In genomic region chr13:40770609-40770933, GRCh38 we compare ENCODE assay signal across 8 cellular contexts. TPM values are rescaled to one million over a fixed set of nuclear protein-coding genes. Genes with fewer than 3 reads are reported as not detected.
DNase-seq lines count a peak whose midpoint lies in the region; ATAC-seq and TF ChIP-seq lines count a peak whose summit lies in the region.

No MANE protein-coding gene starts in this region.

- H3K9ac ChIP-seq in stomach smooth muscle (ENCODE audit: low read length in 2 of 2), result peak overlapping the region; percentile 97 to 98

- H3K9me3 Mint-ChIP-seq in T-helper 1 cell treated with Interleukin-12 subunit alpha and Interleukin-12 subunit beta and Interleukin-4 antibody, amounts not matched to agents 30 μg/mL and 1 μg/mL, for 36 hours, result no peaks in the 10 kb centered on the region
- no peaks in the 10 kb centered on the region for H3K9me3 Mint-ChIP-seq in activated naive CD8-positive, alpha-beta T cell treated with anti-CD3 and anti-CD28 coated beads, Interleukin-2, amount 50 U/mL, for 24 hours

- H3K27me3 Mint-ChIP-seq in T-helper 1 cell treated with Interleukin-12 subunit alpha and Interleukin-12 subunit beta and Interleukin-4 antibody, amounts not matched to agents 30 μg/mL and 1 μg/mL, for 36 hours (ENCODE audit: low read depth), result no peaks in the 10 kb centered on the region
- no peaks in the 10 kb centered on the region for H3K27me3 Mint-ChIP-seq in activated naive CD8-positive, alpha-beta T cell treated with anti-CD3 and anti-CD28 coated beads, Interleukin-2, amount 50 U/mL, for 24 hours

- peak overlapping the region; percentile 97 for H3K4me3 Mint-ChIP-seq in T-helper 1 cell treated with Interleukin-12 subunit alpha and Interleukin-12 subunit beta and Interleukin-4 antibody, amounts not matched to agents 30 μg/mL and 1 μg/mL, for 36 hours
- peak overlapping the region; percentile 99 for H3K4me3 Mint-ChIP-seq in activated naive CD8-positive, alpha-beta T cell treated with anti-CD3 and anti-CD28 coated beads, Interleukin-2, amount 50 U/mL, for 24 hours

- peaks cover 1% of the 10 kb centered on the region for H3K36me3 Mint-ChIP-seq in T-helper 1 cell treated with Interleukin-12 subunit alpha and Interleukin-12 subunit beta and Interleukin-4 antibody, amounts not matched to agents 30 μg/mL and 1 μg/mL, for 36 hours (ENCODE audit: low read depth)
- H3K36me3 Mint-ChIP-seq in activated naive CD8-positive, alpha-beta T cell treated with anti-CD3 and anti-CD28 coated beads, Interleukin-2, amount 50 U/mL, for 24 hours (ENCODE audit: low read depth), result peaks cover 7% of the 10 kb centered on the region

- H3K27ac Mint-ChIP-seq in T-helper 1 cell treated with Interleukin-12 subunit alpha and Interleukin-12 subunit beta and Interleukin-4 antibody, amounts not matched to agents 30 μg/mL and 1 μg/mL, for 36 hours, result peak overlapping the region; percentile 97
- H3K27ac Mint-ChIP-seq in activated naive CD8-positive, alpha-beta T cell treated with anti-CD3 and anti-CD28 coated beads, Interleukin-2, amount 50 U/mL, for 24 hours, result peak overlapping the region; percentile 96

- no peaks in the 10 kb centered on the region for H3K27me3 ChIP-seq in kidney epithelial cell (ENCODE audit: control insufficient read depth, insufficient read depth, low read length)
- no peaks in the 10 kb centered on the region for H3K27me3 ChIP-seq in stomach smooth muscle (ENCODE audit: control insufficient read depth in 1 of 2, insufficient read depth in 2 of 2, low read length in 2 of 2)

- no peak for TF ChIP-seq CTCF in kidney epithelial cell (IDR thresholded peaks at IDR 0.05; ENCODE audit: insufficient read depth, low read length, poor library complexity, severe bottlenecking)

- H3K36me3 ChIP-seq in kidney epithelial cell (ENCODE audit: control insufficient read depth, insufficient read depth, low read length) (no peaks in the 10 kb centered on the region), stomach smooth muscle (ENCODE audit: control insufficient read depth in 2 of 2, insufficient read depth in 2 of 2, low read length in 2 of 2) (no peaks in the 10 kb centered on the region)

- no peaks in the 10 kb centered on the region for H3K9me3 ChIP-seq in stomach smooth muscle (ENCODE audit: control insufficient read depth in 2 of 2, low read length in 2 of 2)

- peaks cover 26% of the 10 kb centered on the region for H3K4me1 Mint-ChIP-seq in T-helper 1 cell treated with Interleukin-12 subunit alpha and Interleukin-12 subunit beta and Interleukin-4 antibody, amounts not matched to agents 30 μg/mL and 1 μg/mL, for 36 hours (ENCODE audit: low read depth)
- H3K4me1 Mint-ChIP-seq in activated naive CD8-positive, alpha-beta T cell treated with anti-CD3 and anti-CD28 coated beads, Interleukin-2, amount 50 U/mL, for 24 hours, result peaks cover 45% of the 10 kb centered on the region

- no peak for ATAC-seq in activated naive CD8-positive, alpha-beta T cell treated with anti-CD3 and anti-CD28 coated beads, Interleukin-2, amount 50 U/mL, for 24 hours
- ATAC-seq in activated CD4-positive, CD25-positive, alpha-beta regulatory T cell treated with anti-CD3 and anti-CD28 coated beads, Interleukin-2, amount 50 U/mL, for 24 hours, result no peak
- ATAC-seq in HG03521 (IDR thresholded peaks at IDR 0.05; ENCODE audit: unreplicated experiment) (no peak), GM18909 (IDR thresholded peaks at IDR 0.05; ENCODE audit: poor library complexity, unreplicated experiment) (no peak)

- DNase-seq in T-helper 1 cell, result no peak
- no peak for DNase-seq in activated naive CD8-positive, alpha-beta T cell treated with anti-CD3 and anti-CD28 coated beads, Interleukin-2, amount 50 U/mL, for 24 hours
- no peak for DNase-seq in kidney epithelial cell (ENCODE audit: low read depth)

- H3K27ac ChIP-seq in stomach smooth muscle (ENCODE audit: low read length), result peak overlapping the region; percentile 82

- peak overlapping the region; percentile 99 for H3K4me3 ChIP-seq in kidney epithelial cell (ENCODE audit: low read depth, low read length)
- H3K4me3 ChIP-seq in stomach smooth muscle (ENCODE audit: low read length in 2 of 2), result peak overlapping the region; percentile 99 to 100

- no peaks in the 10 kb centered on the region for H3K4me1 ChIP-seq in stomach smooth muscle (ENCODE audit: control insufficient read depth, insufficient read depth, low read length)

RNA-seq across cellular contexts. Expression of gene MRPS31, which starts 0.4 kb away (rescaled TPM):
- 21.7 and 22.5 TPM in 2 replicates for total RNA-seq in kidney epithelial cell

RNA-seq across cellular contexts. Expression of gene SLC25A15, which starts 18.8 kb away (rescaled TPM):
- 27.5 and 33.4 TPM in 2 replicates for total RNA-seq in kidney epithelial cell
